ENCODE assay signal across 16 cellular contexts in the genomic region with DNA sequence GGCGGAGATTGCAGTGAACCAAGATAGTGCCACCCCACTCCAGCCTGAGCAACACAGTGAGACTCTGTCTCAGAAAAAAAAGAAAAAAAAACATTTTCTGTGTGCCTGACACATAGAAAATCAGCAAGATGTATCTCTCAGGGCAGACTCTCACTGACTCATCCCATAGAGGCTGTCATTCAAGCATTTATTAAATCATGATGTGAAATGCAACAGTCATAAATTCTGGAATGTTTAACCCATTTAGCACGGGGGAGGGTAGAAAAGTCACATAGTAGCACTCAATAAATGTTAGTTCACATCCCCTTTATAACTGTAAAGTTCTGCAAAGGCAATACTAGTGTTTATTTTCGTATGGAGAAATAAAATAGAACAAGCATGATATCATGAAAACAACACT. TPM values are rescaled to one million over a fixed set of nuclear protein-coding genes. Genes with fewer than 3 reads are reported as not detected.
A peak's percentile ranks its signal among the peaks of the same experiment; 100 is the strongest.
DNase-seq lines count a peak whose midpoint lies in the region; ATAC-seq and TF ChIP-seq lines count a peak whose summit lies in the region.
"Had no signal": no experiment of that assay in that cellular context is flagged by ENCODE, and none has a peak within 500 bp of the region (broad histone marks: within the 10 kb centered on the region; RNA-seq: fewer than 3 reads in every experiment).

No MANE protein-coding gene starts in this region.

- no peak for TF ChIP-seq CTCF in fibroblast of lung (conservative IDR thresholded peaks at IDR 0.05 in 1 of 2, IDR thresholded peaks at IDR 0.05 in 1 of 2; ENCODE audit: low read depth in 1 of 2, low read length in 2 of 2)

- ATAC-seq in HG03097 (IDR thresholded peaks at IDR 0.05; ENCODE audit: low FRiP score, unreplicated experiment), result no peak
- ATAC-seq: activated naive CD8-positive, alpha-beta T cell treated with anti-CD3 and anti-CD28 coated beads, Interleukin-2, amount 50 U/mL, for 24 hours; psoas muscle; T-helper 17 cell had no signal

- no peaks in the 10 kb centered on the region for H4K20me1 ChIP-seq in fibroblast of lung (ENCODE audit: control insufficient read depth, extremely low read depth, insufficient read depth, low read length)

- DNase-seq in GM04504 (ENCODE audit: low read depth), result peak; percentile 69
- DNase-seq in RKO (ENCODE audit: low spot score), result peak; percentile 66
- DNase-seq in fibroblast of lung (ENCODE audit: low read depth in 2 of 2), result peak; percentile 46 to 68
- no peak for DNase-seq in activated effector memory CD4-positive, alpha-beta T cell treated with Interleukin-2 at 50 U/mL for 16 hours
- DNase-seq in SW480 (ENCODE audit: low spot score), result no peak
- no peak for DNase-seq in NCI-H2029 treated with DMSO at 0.1 percent for 48 hours (lab: John Stamatoyannopoulos, UW)
- DNase-seq: activated naive CD8-positive, alpha-beta T cell treated with anti-CD3 and anti-CD28 coated beads, Interleukin-2, amount 50 U/mL, for 24 hours; hippocampal formation; MM.1S; NCI-H2081; NCI-H526; PC-9; psoas muscle; T-helper 17 cell had no signal

- H3K9me3 ChIP-seq in fibroblast of lung (ENCODE audit: control insufficient read depth, insufficient read depth, low read depth, low read length), result no peaks in the 10 kb centered on the region
- H3K9me3 ChIP-seq: psoas muscle had no signal

- H3K79me2 ChIP-seq in fibroblast of lung (ENCODE audit: control insufficient read depth, insufficient read depth, low read length), result no peaks in the 10 kb centered on the region

- no peak overlapping the region for H3K9ac ChIP-seq in fibroblast of lung (ENCODE audit: insufficient read depth, low read length)

- H3K27me3 ChIP-seq in fibroblast of lung (ENCODE audit: control insufficient read depth, insufficient read depth, low read length), result no peaks in the 10 kb centered on the region

- H3K27ac ChIP-seq in fibroblast of lung (ENCODE audit: insufficient read depth, low read length), result no peak overlapping the region
- H3K27ac ChIP-seq: epithelial cell of prostate, PC-9, psoas muscle had no signal

- H2AFZ ChIP-seq in fibroblast of lung (ENCODE audit: low read length), result no peak overlapping the region
- H2AFZ ChIP-seq: PC-9 had no signal

- H3K4me2 ChIP-seq in fibroblast of lung (ENCODE audit: extremely low read depth, insufficient read depth, low read length), result no peak overlapping the region
- H3K4me2 ChIP-seq: PC-9 had no signal

- H3K4me3 ChIP-seq in fibroblast of lung (replicated peaks in 1 of 4; ENCODE audit: control extremely low read depth in 1 of 4, insufficient read depth in 1 of 4, low read depth in 3 of 4, low read length in 4 of 4), result no peak overlapping the region
- H3K4me3 ChIP-seq: PC-9, psoas muscle had no signal

- no peaks in the 10 kb centered on the region for H3K36me3 ChIP-seq in fibroblast of lung (ENCODE audit: control insufficient read depth, insufficient read depth, low read length)

- H3K4me1 ChIP-seq in fibroblast of lung (ENCODE audit: control insufficient read depth, extremely low read depth, insufficient read depth, low read length), result peaks cover 3% of the 10 kb centered on the region
- H3K4me1 ChIP-seq: psoas muscle had no signal

RNA-seq across cellular contexts. Expression of gene CARMIL1, which starts 15.6 kb away (rescaled TPM):
- total RNA-seq in fibroblast of lung, result 10.2 and 10.5 TPM in 2 replicates
- 7.0 and 12.5 TPM in 2 replicates for polyA plus RNA-seq in fibroblast of lung
- 8.9 and 15.2 TPM in 2 replicates for polyA plus RNA-seq in fibroblast of lung (2012)
- 2.3 and 6.6 TPM in 2 replicates for polyA minus RNA-seq in fibroblast of lung (ENCODE audit: low replicate concordance)

Comparison
In these comparisons a context has a peak if more than half of its experiments do, and no peak if none do; other contexts are left out.
1. DNase-seq: peak in GM04504 (single experiment), RKO (single experiment) and fibroblast of lung (2 of 2); none in activated effector memory CD4-positive, alpha-beta T cell treated with Interleukin-2 at 50 U/mL for 16 hours (single experiment), SW480 (single experiment) and NCI-H2029 treated with DMSO at 0.1 percent for 48 hours (single experiment).